Comparison of ENCODE assay signal across 8 cellular contexts in genomic region chr12:122356192-122356635, GRCh38.
DNase-seq lines count a peak whose midpoint lies in the region; ATAC-seq, FAIRE-seq and TF ChIP-seq lines count a peak whose summit lies in the region.

No MANE protein-coding gene starts in this region.

- no peak for ATAC-seq in GM21360 (IDR thresholded peaks at IDR 0.05; ENCODE audit: unreplicated experiment)

- H3K4me1 Mint-ChIP-seq in MCF 10A (ENCODE audit: insufficient read depth, unreplicated experiment): peaks cover 6% of the 10 kb centered on the region

- no peaks in the 10 kb centered on the region for H3K9me3 Mint-ChIP-seq in MCF 10A (ENCODE audit: unreplicated experiment)

- DNase-seq in NCI-H510A treated with DMSO at 0.1 percent for 48 hours (lab: John Stamatoyannopoulos, UW) (peak; percentile 74), NCI-H510A (lab: John Stamatoyannopoulos, UW) (no peak), NCI-H2029 (lab: John Stamatoyannopoulos, UW) (peak; percentile 50), MCF 10A (ENCODE audit: unreplicated experiment) (peak; percentile 69), kidney epithelial cell (ENCODE audit: low read depth) (no peak)
- peak; percentile 58 for DNase-seq in stimulated activated CD4-positive, alpha-beta T cell treated with anti-CD3 and anti-CD28 coated beads, Interleukin-4, amount 100 ng/mL, for 24 hours

- peaks cover 6% of the 10 kb centered on the region for H3K36me3 ChIP-seq in kidney epithelial cell (ENCODE audit: control insufficient read depth, insufficient read depth, low read length)

- no peaks in the 10 kb centered on the region for H3K27me3 Mint-ChIP-seq in MCF 10A (ENCODE audit: insufficient read depth, unreplicated experiment)

- H3K4me3 ChIP-seq in kidney epithelial cell (ENCODE audit: low read depth, low read length): no peak overlapping the region

- POLR2A ChIA-PET in MCF 10A (lab: Yijun Ruan, JAX): interaction anchor here (1.2 to 1.8 kb wide), 2 partner anchors 17 to 20 kb away, joined by 3 to 8 read pairs; no protein-coding TSS in a partner anchor

- no peaks in the 10 kb centered on the region for H3K27me3 ChIP-seq in kidney epithelial cell (ENCODE audit: control insufficient read depth, insufficient read depth, low read length)

- peak; percentile 55 for FAIRE-seq in TTC549 (lab: Jason Lieb, UNC)

- no TSS peak for BruUV-seq in MCF 10A (replicated peaks; lab: Mats Ljungman, UMichigan)

- TF ChIP-seq CTCF in MCF 10A (IDR thresholded peaks at IDR 0.05; ENCODE audit: unreplicated experiment): peak; percentile 78
- TF ChIP-seq CTCF in kidney epithelial cell (IDR thresholded peaks at IDR 0.05; ENCODE audit: insufficient read depth, low read length, poor library complexity, severe bottlenecking): peak; percentile 76

- intact Hi-C loops in MCF 10A (cut with micrococcal nuclease): no loop called here

- CTCF ChIA-PET in MCF 10A (lab: Yijun Ruan, JAX): interaction anchor here (0.6 to 3.1 kb wide), 44 partner anchors 8 to 960 kb away, joined by 3 to 50 read pairs (median 4); no protein-coding TSS in a partner anchor

- H3K4me3 Mint-ChIP-seq in MCF 10A (ENCODE audit: unreplicated experiment): no peak overlapping the region

- no peak overlapping the region for H3K27ac Mint-ChIP-seq in MCF 10A (ENCODE audit: low read depth, unreplicated experiment)

- peaks cover 76% of the 10 kb centered on the region for H3K36me3 Mint-ChIP-seq in MCF 10A (ENCODE audit: insufficient read depth, unreplicated experiment)

Comparison
In these comparisons a context has a peak if more than half of its experiments do, and no peak if none do; other contexts are left out.
1. DNase-seq: peak in NCI-H510A treated with DMSO at 0.1 percent for 48 hours (single experiment), NCI-H2029 (single experiment), MCF 10A (single experiment) and stimulated activated CD4-positive, alpha-beta T cell treated with anti-CD3 and anti-CD28 coated beads, Interleukin-4, amount 100 ng/mL, for 24 hours (single experiment); none in NCI-H510A (single experiment) and kidney epithelial cell (single experiment).